In genomic region chr1:224592636-224593579, GRCh38 we compare ENCODE assay signal across 8 cellular contexts. TPM values are rescaled to one million over a fixed set of nuclear protein-coding genes. Genes with fewer than 3 reads are reported as not detected.
DNase-seq lines count a peak whose midpoint lies in the region; ATAC-seq and TF ChIP-seq lines count a peak whose summit lies in the region.

No MANE protein-coding gene starts in this region.

- peak overlapping the region; percentile 40; the same call in 1 of the 2 replicates for H3K4me2 ChIP-seq in OCI-LY7 (ENCODE audit: low read length)

- intact Hi-C loops in OCI-LY7 (cut with micrococcal nuclease; ENCODE audit: unreplicated experiment) (no loop called here), cardiac septum (cut with DNase I) (no loop called here), uterus (cut with DNase I; ENCODE audit: low total_unique reads) (no loop called here)

- peak overlapping the region; percentile 95 for H2AFZ ChIP-seq in OCI-LY7 (ENCODE audit: low read length)

- CTCF ChIA-PET in OCI-LY7 (lab: Charles Lee; ENCODE audit: unreplicated experiment) = no interaction called here

- H3K9me3 ChIP-seq in OCI-LY7 (ENCODE audit: low read length) (no peaks in the 10 kb centered on the region), uterus (no peaks in the 10 kb centered on the region)

- BruUV-seq in OCI-LY7 (replicated peaks; lab: Mats Ljungman, UMichigan) = no TSS peak

- TF ChIP-seq CTCF in AG09319 (IDR thresholded peaks at IDR 0.05; ENCODE audit: low read depth, low read length) (no peak), OCI-LY7 (conservative IDR thresholded peaks at IDR 0.05; ENCODE audit: low read length) (no peak), fibroblast of pulmonary artery (IDR thresholded peaks at IDR 0.05; ENCODE audit: low read length, missing control alignments) (no peak), uterus (IDR thresholded peaks at IDR 0.05) (no peak)

- POLR2A ChIA-PET in OCI-LY7 (lab: Charles Lee) = interaction anchor here (0.6 to 1.2 kb wide), 5 partner anchors 10 to 421 kb away, joined by 3 to 5 read pairs (median 4); no protein-coding TSS in a partner anchor

- DNase-seq in AG09319 (ENCODE audit: extremely low read depth, low read depth) (peak; percentile 81), OCI-LY7 (ENCODE audit: low spot score) (peak; percentile 40), fibroblast of pulmonary artery (ENCODE audit: low read depth) (peak; percentile 88), cardiac septum (ENCODE audit: low spot score) (no peak), uterus (no peak)
- DNase-seq in activated T-cell treated with anti-CD3 and anti-CD28 coated beads, Interleukin-2, amount 50 U/mL, for 48 hours = no peak

- H3K4me3 ChIP-seq in OCI-LY7 (ENCODE audit: low read depth, low read length, poor library complexity, severe bottlenecking) (no peak overlapping the region), fibroblast of pulmonary artery (replicated peaks; ENCODE audit: low read depth, low read length) (no peak overlapping the region), uterus (no peak overlapping the region)

- ATAC-seq in GM21515 (IDR thresholded peaks at IDR 0.05; ENCODE audit: unreplicated experiment) (peak; percentile 59), GM19351 (IDR thresholded peaks at IDR 0.05; ENCODE audit: unreplicated experiment) (no peak)

- H4K20me1 ChIP-seq in OCI-LY7 (ENCODE audit: insufficient read depth, low read length) = no peaks in the 10 kb centered on the region

- no peaks in the 10 kb centered on the region for H3K79me2 ChIP-seq in OCI-LY7 (ENCODE audit: insufficient read depth, low read depth, low read length)

- H3K9me2 ChIP-seq in OCI-LY7 (ENCODE audit: insufficient read depth, low read length) = no peaks in the 10 kb centered on the region

- H3K27ac ChIP-seq in OCI-LY7 (ENCODE audit: low read depth, low read length, poor library complexity, severe bottlenecking) = no peak overlapping the region
- H3K27ac ChIP-seq in uterus = no peak overlapping the region

- H3K4me1 ChIP-seq in OCI-LY7 (ENCODE audit: insufficient read depth, low read length, poor library complexity, severe bottlenecking) (peaks cover 14% of the 10 kb centered on the region), uterus (no peaks in the 10 kb centered on the region)

- no peak for TF ChIP-seq POLR2A in uterus (IDR thresholded peaks at IDR 0.05)

- H3K36me3 ChIP-seq in OCI-LY7 (ENCODE audit: insufficient read depth, low read length) (no peaks in the 10 kb centered on the region), uterus (no peaks in the 10 kb centered on the region)

- H3K27me3 ChIP-seq in uterus = no peaks in the 10 kb centered on the region

RNA-seq across cellular contexts. Expression of gene CNIH3, which starts 23.2 kb away (rescaled TPM):
- 0.98 and 2.4 TPM in 2 replicates for total RNA-seq in OCI-LY7 (2014; rRNA removed; shearing (Covaris generic))
- total RNA-seq in OCI-LY7 (2022) = 0.83 and 1.9 TPM in 2 replicates
- total RNA-seq in cardiac septum = 1.4 TPM
- total RNA-seq in uterus = 1 to 10 TPM in 2 of 4 donors, not detected in 2; 6.2 to 6.3 TPM

Comparison
In these comparisons a context has a peak if more than half of its experiments do, and no peak if none do; other contexts are left out.
1. DNase-seq: peak in AG09319 (single experiment), OCI-LY7 (single experiment) and fibroblast of pulmonary artery (single experiment); none in cardiac septum (single experiment), activated T-cell treated with anti-CD3 and anti-CD28 coated beads, Interleukin-2, amount 50 U/mL, for 48 hours (0 of 2) and uterus (0 of 2).